10 cellular contexts compared by ENCODE assay signal in the genomic region with DNA sequence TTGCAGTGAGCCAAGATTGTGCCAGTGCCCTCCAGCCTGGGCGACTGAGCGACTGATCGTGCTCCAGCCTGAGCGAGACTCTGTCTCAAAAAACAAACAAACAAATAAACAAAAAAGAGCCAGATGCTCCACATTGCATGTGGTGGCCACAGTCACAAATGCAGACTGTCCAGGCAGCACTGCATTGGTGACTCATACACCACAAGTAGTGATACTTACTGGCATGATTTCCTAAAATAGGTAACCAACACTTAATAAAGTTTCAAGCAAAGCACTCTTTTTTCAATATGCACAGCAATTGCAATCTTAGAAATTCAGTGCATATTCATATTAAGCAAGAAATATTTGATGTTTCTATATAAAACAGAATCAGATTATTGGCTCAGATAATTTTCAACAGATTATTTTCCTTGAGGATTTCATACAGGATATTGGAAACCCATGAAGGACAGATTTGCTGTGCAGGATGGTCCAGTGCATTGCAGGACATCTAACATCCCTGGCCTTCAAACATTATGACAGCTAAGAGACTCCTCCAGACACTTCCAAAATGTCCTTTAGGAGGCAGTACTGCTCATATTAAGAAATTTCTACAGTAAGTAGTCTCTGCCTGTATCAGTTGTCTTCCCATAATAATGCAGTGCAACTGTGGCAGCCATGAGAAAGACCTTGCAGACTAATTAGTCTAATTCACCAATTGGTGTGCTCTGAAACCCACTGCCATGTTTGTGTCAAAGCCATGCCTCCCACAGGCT. TPM values are rescaled to one million over a fixed set of nuclear protein-coding genes. Genes with fewer than 3 reads are reported as not detected.
DNase-seq lines count a peak whose midpoint lies in the region; FAIRE-seq and TF ChIP-seq lines count a peak whose summit lies in the region.
"Had no signal": no experiment of that assay in that cellular context is flagged by ENCODE, and none has a peak within 500 bp of the region (broad histone marks: within the 10 kb centered on the region; RNA-seq: fewer than 3 reads in every experiment).

No MANE protein-coding gene starts in this region.

- H3K4me3 ChIP-seq in fibroblast of mammary gland (ENCODE audit: control insufficient read depth, low read depth, low read length), result no peak overlapping the region
- H3K4me3 ChIP-seq: lung had no signal

- DNase-seq in AG08395 (ENCODE audit: low spot score) (peak; percentile 67), GM12891 (ENCODE audit: insufficient read length, low spot score) (no peak), RKO (ENCODE audit: low spot score) (peak; percentile 30), fibroblast of mammary gland (ENCODE audit: low read depth) (peak; percentile 42), DMS114 treated with DMSO at 0.1 percent for 48 hours (lab: John Stamatoyannopoulos, UW; ENCODE audit: unreplicated experiment) (no peak)
- no peak for DNase-seq in activated T-helper 1 cell treated with anti-CD3 and anti-CD28 coated beads, Interleukin-12 subunit alpha, Interleukin-12 subunit beta, Interleukin-2, Interleukin-4 antibody, amounts not matched to agents 30 ng/mL and 10 ng/mL and 1 ng/mL, durations not matched to agents 14 hours and 24 hours and 36 hours (ENCODE audit: low spot score)
- no peak for DNase-seq in stimulated activated CD4-positive, alpha-beta T cell treated with anti-CD3 and anti-CD28 coated beads, Interleukin-15, amount 100 ng/mL, for 24 hours
- no peak for DNase-seq in activated CD4-positive, alpha-beta T cell treated with anti-CD3 and anti-CD28 coated beads, Interleukin-2, amount 50 U/mL, for 1 hour
- DNase-seq: anterior cingulate cortex had no signal

- intact Hi-C loops in activated T-helper 1 cell treated with anti-CD3 and anti-CD28 coated beads, Interleukin-12 subunit alpha, Interleukin-12 subunit beta, Interleukin-2, Interleukin-4 antibody, amounts not matched to agents 30 ng/mL and 10 ng/mL and 1 ng/mL, durations not matched to agents 14 hours and 24 hours and 36 hours (cut with micrococcal nuclease), result loop anchor here (1.0 to 2.0 kb wide), 2 partner anchors 10 to 62 kb away; no protein-coding TSS in a partner anchor

- H3K36me3 Mint-ChIP-seq in activated T-helper 1 cell treated with anti-CD3 and anti-CD28 coated beads, Interleukin-12 subunit alpha, Interleukin-12 subunit beta, Interleukin-2, Interleukin-4 antibody, amounts not matched to agents 30 ng/mL and 10 ng/mL and 1 ng/mL, durations not matched to agents 14 hours and 24 hours and 36 hours (ENCODE audit: low read depth), result no peaks in the 10 kb centered on the region

- H3K27me3 Mint-ChIP-seq in activated T-helper 1 cell treated with anti-CD3 and anti-CD28 coated beads, Interleukin-12 subunit alpha, Interleukin-12 subunit beta, Interleukin-2, Interleukin-4 antibody, amounts not matched to agents 30 ng/mL and 10 ng/mL and 1 ng/mL, durations not matched to agents 14 hours and 24 hours and 36 hours (ENCODE audit: insufficient read depth), result peaks cover 2% of the 10 kb centered on the region

- H3K4me3 Mint-ChIP-seq in activated T-helper 1 cell treated with anti-CD3 and anti-CD28 coated beads, Interleukin-12 subunit alpha, Interleukin-12 subunit beta, Interleukin-2, Interleukin-4 antibody, amounts not matched to agents 30 ng/mL and 10 ng/mL and 1 ng/mL, durations not matched to agents 14 hours and 24 hours and 36 hours, result no peak overlapping the region

- TF ChIP-seq POLR2A in GM12891 (IDR thresholded peaks at IDR 0.05; ENCODE audit: low read depth, low read length), result no peak

- H3K27ac Mint-ChIP-seq in activated T-helper 1 cell treated with anti-CD3 and anti-CD28 coated beads, Interleukin-12 subunit alpha, Interleukin-12 subunit beta, Interleukin-2, Interleukin-4 antibody, amounts not matched to agents 30 ng/mL and 10 ng/mL and 1 ng/mL, durations not matched to agents 14 hours and 24 hours and 36 hours, result no peak overlapping the region

- peaks cover 35% of the 10 kb centered on the region for H3K4me1 Mint-ChIP-seq in activated T-helper 1 cell treated with anti-CD3 and anti-CD28 coated beads, Interleukin-12 subunit alpha, Interleukin-12 subunit beta, Interleukin-2, Interleukin-4 antibody, amounts not matched to agents 30 ng/mL and 10 ng/mL and 1 ng/mL, durations not matched to agents 14 hours and 24 hours and 36 hours (ENCODE audit: low read depth)

- TF ChIP-seq CTCF in fibroblast of mammary gland (conservative IDR thresholded peaks at IDR 0.05; ENCODE audit: control insufficient read depth, insufficient read depth, low read depth, low read length), result peak; percentile 30

- FAIRE-seq in GM12891 (lab: Jason Lieb, UNC), result peak; percentile 50

- H3K9me3 Mint-ChIP-seq in activated T-helper 1 cell treated with anti-CD3 and anti-CD28 coated beads, Interleukin-12 subunit alpha, Interleukin-12 subunit beta, Interleukin-2, Interleukin-4 antibody, amounts not matched to agents 30 ng/mL and 10 ng/mL and 1 ng/mL, durations not matched to agents 14 hours and 24 hours and 36 hours, result no peaks in the 10 kb centered on the region

TF ChIP-seq in GM12891, 5 proteins besides CTCF, POLR2A, EP300 and RAD21:
- TF ChIP-seq SPI1 (IDR thresholded peaks at IDR 0.05; ENCODE audit: low read depth, low read length) (no peak), TAF1 (IDR thresholded peaks at IDR 0.05; ENCODE audit: low read depth, low read length) (no peak), POLR2AphosphoS5 (IDR thresholded peaks at IDR 0.05; ENCODE audit: low read depth, low read length) (no peak), POU2F2 (IDR thresholded peaks at IDR 0.05; ENCODE audit: low read depth, low read length) (no peak), PAX5 (IDR thresholded peaks at IDR 0.05; ENCODE audit: insufficient read depth, low read length, severe bottlenecking) (no peak)

RNA-seq across cellular contexts. Expression of a gene that starts 10.5 kb away (rescaled TPM):
- polyA plus RNA-seq in GM12891 (2012; ENCODE audit: low read depth, missing spikeins), result 25.7 TPM
- total RNA-seq in activated T-helper 1 cell treated with anti-CD3 and anti-CD28 coated beads, Interleukin-12 subunit alpha, Interleukin-12 subunit beta, Interleukin-2, Interleukin-4 antibody, amounts not matched to agents 30 ng/mL and 10 ng/mL and 1 ng/mL, durations not matched to agents 14 hours and 24 hours and 36 hours, result 14.4 and 15.1 TPM in 2 replicates

Comparison
In these comparisons a context has a peak if more than half of its experiments do, and no peak if none do; other contexts are left out.
1. DNase-seq: peak in AG08395 (single experiment), RKO (single experiment) and fibroblast of mammary gland (single experiment); none in GM12891 (single experiment), activated T-helper 1 cell treated with anti-CD3 and anti-CD28 coated beads, Interleukin-12 subunit alpha, Interleukin-12 subunit beta, Interleukin-2, Interleukin-4 antibody, amounts not matched to agents 30 ng/mL and 10 ng/mL and 1 ng/mL, durations not matched to agents 14 hours and 24 hours and 36 hours (single experiment), stimulated activated CD4-positive, alpha-beta T cell treated with anti-CD3 and anti-CD28 coated beads, Interleukin-15, amount 100 ng/mL, for 24 hours (single experiment), DMS114 treated with DMSO at 0.1 percent for 48 hours (single experiment) and activated CD4-positive, alpha-beta T cell treated with anti-CD3 and anti-CD28 coated beads, Interleukin-2, amount 50 U/mL, for 1 hour (single experiment).